ENCODE assay signal across 8 cellular contexts in the genomic region with DNA sequence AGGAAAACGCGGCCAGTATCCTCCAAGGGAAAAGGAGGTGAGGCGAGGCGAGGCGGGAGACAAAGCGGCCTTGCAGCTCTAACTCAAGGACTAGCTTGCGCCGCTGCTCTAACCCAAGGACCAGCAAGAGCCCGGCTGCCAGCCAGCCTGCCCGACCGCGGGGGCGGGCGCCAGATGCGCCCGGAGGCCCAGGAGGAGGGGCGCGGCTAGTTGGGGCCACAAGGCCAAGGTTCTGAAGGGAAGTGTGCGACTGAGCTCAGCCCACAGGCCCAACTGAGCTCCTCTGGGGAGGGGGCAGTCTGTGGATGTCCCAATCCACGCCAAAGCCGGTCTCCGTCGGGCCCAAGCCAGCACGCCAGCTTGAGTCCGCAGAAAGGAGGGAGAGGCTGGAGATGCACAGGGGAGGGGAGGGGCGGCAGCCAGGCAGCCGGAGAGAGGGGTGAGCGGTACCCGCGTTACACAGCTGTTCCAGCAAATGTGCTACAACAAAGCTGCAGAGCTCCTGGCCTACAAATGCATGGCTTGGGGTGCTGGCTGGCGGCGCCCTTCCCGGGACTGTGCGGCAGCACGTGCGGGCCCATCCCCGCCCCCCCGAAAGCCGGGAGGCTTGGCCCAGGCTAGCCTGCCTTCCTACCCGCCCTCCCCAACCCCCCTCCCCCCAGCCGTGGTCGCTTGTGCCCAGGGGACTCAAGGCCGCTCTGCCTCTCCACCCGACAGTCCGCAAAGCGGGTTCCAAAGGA. TPM values are rescaled to one million over a fixed set of nuclear protein-coding genes. Genes with fewer than 3 reads are reported as not detected.
DNase-seq lines count a peak whose midpoint lies in the region; ATAC-seq and TF ChIP-seq lines count a peak whose summit lies in the region.

No MANE protein-coding gene starts in this region.

- no peaks in the 10 kb centered on the region for H3K27me3 ChIP-seq in Karpas-422 (ENCODE audit: low read length)
- H3K27me3 ChIP-seq in esophagus muscularis mucosa = no peaks in the 10 kb centered on the region
- no peaks in the 10 kb centered on the region for H3K27me3 ChIP-seq in muscle layer of duodenum (ENCODE audit: low read depth, low read length)
- H3K27me3 ChIP-seq in thyroid gland = no peaks in the 10 kb centered on the region

- peak overlapping the region; percentile 81 for H3K4me3 Mint-ChIP-seq in activated CD4-positive, alpha-beta memory T cell treated with anti-CD3 and anti-CD28 coated beads for 36 hours

- CTCF ChIA-PET in activated CD4-positive, alpha-beta memory T cell treated with anti-CD3 and anti-CD28 coated beads for 36 hours (lab: Charles Lee) = no interaction called here

- DNase-seq in DMS53 treated with DMSO at 0.1 percent for 48 hours (lab: John Stamatoyannopoulos, UW; ENCODE audit: unreplicated experiment) (peak; percentile 9), Karpas-422 (peak; percentile 50), esophagus muscularis mucosa (ENCODE audit: extremely low spot score) (no peak), thyroid gland (peak; percentile 66 to 70), NOMO-1 treated with DMSO at 0.1 percent for 48 hours (lab: John Stamatoyannopoulos, UW; ENCODE audit: unreplicated experiment) (no peak)
- DNase-seq in activated CD4-positive, alpha-beta memory T cell treated with anti-CD3 and anti-CD28 coated beads for 36 hours = peak; percentile 18

- H3K4me3 ChIP-seq in Karpas-422 (ENCODE audit: low read length) (peak overlapping the region; percentile 76), esophagus muscularis mucosa (peak overlapping the region; percentile 68 to 85 (median 73)), muscle layer of duodenum (ENCODE audit: low read depth in 1 of 2, low read length in 2 of 2) (peak overlapping the region; percentile 61 to 71), thyroid gland (replicated peaks in 1 of 3) (peak overlapping the region; percentile 25 to 59 (median 52))

- peaks cover 27% of the 10 kb centered on the region for H3K4me1 ChIP-seq in Karpas-422 (ENCODE audit: low read length)
- H3K4me1 ChIP-seq in esophagus muscularis mucosa = peaks cover 14 to 43% (median 38%) of the 10 kb centered on the region in 4 donors
- peaks cover 7 to 28% of the 10 kb centered on the region in 2 donors for H3K4me1 ChIP-seq in muscle layer of duodenum (ENCODE audit: control insufficient read depth in 1 of 2, insufficient read depth in 2 of 2, low read length in 2 of 2)
- H3K4me1 ChIP-seq in thyroid gland = peaks cover 0 to 19% of the 10 kb centered on the region in 2 donors

- H3K27ac ChIP-seq in Karpas-422 (ENCODE audit: low read length) (no peak overlapping the region), esophagus muscularis mucosa (replicated peaks in 1 of 4) (peak overlapping the region; percentile 91 to 92 (median 92)), muscle layer of duodenum (ENCODE audit: low read length) (no peak overlapping the region), thyroid gland (peak overlapping the region; percentile 57 to 89 (median 86))

- peak overlapping the region; percentile 76 for H3K4me2 ChIP-seq in Karpas-422 (ENCODE audit: low read depth, low read length, poor library complexity, severe bottlenecking)

- no peaks in the 10 kb centered on the region for H3K27me3 Mint-ChIP-seq in activated CD4-positive, alpha-beta memory T cell treated with anti-CD3 and anti-CD28 coated beads for 36 hours

- no peaks in the 10 kb centered on the region for H3K36me3 Mint-ChIP-seq in activated CD4-positive, alpha-beta memory T cell treated with anti-CD3 and anti-CD28 coated beads for 36 hours

- H3K9me3 ChIP-seq in Karpas-422 (ENCODE audit: low read length) (no peaks in the 10 kb centered on the region), esophagus muscularis mucosa (no peaks in the 10 kb centered on the region), muscle layer of duodenum (ENCODE audit: control insufficient read depth in 1 of 2, low read length in 2 of 2) (no peaks in the 10 kb centered on the region), thyroid gland (no peaks in the 10 kb centered on the region)

- H3K27ac Mint-ChIP-seq in activated CD4-positive, alpha-beta memory T cell treated with anti-CD3 and anti-CD28 coated beads for 36 hours = no peak overlapping the region

- H3K9me2 ChIP-seq in Karpas-422 (replicated peaks; ENCODE audit: insufficient read depth, low read length) = no peaks in the 10 kb centered on the region

- intact Hi-C loops in activated CD4-positive, alpha-beta memory T cell treated with anti-CD3 and anti-CD28 coated beads for 36 hours (cut with micrococcal nuclease) = loop anchor here (1.0 to 10.0 kb wide), 4 partner anchors 190 to 830 kb away; partner anchors contain the start of genes MTMR8, ZC3H12B and ZC4H2
- intact Hi-C loops in esophagus muscularis mucosa (cut with DNase I) (loop anchor here (5.0 to 10.0 kb wide), 3 partner anchors 192 to 1330 kb away; partner anchors contain the start of genes LAS1L and MTMR8), thyroid gland (cut with DNase I) (no loop called here)

- POLR2A ChIA-PET in activated CD4-positive, alpha-beta memory T cell treated with anti-CD3 and anti-CD28 coated beads for 36 hours (lab: Charles Lee) = no interaction called here

- WGBS in esophagus muscularis mucosa = 41% methylated on average over 16 of the region's 46 CpGs
- WGBS in thyroid gland, 2 donors = 3 to 13% methylated on average over 8 to 16 of the region's 46 CpGs

- peak overlapping the region; percentile 78; the same call in 1 of the 2 replicates for H2AFZ ChIP-seq in Karpas-422 (ENCODE audit: low read length)

- peaks cover 48% of the 10 kb centered on the region for H3K79me2 ChIP-seq in Karpas-422 (ENCODE audit: low read length)

- H3K9me3 Mint-ChIP-seq in activated CD4-positive, alpha-beta memory T cell treated with anti-CD3 and anti-CD28 coated beads for 36 hours = no peaks in the 10 kb centered on the region

- no peaks in the 10 kb centered on the region for H4K20me1 ChIP-seq in Karpas-422 (ENCODE audit: insufficient read depth, low read depth, low read length)

- H3K36me3 ChIP-seq in Karpas-422 (ENCODE audit: insufficient read depth, low read length) (no peaks in the 10 kb centered on the region), esophagus muscularis mucosa (no peaks in the 10 kb centered on the region), muscle layer of duodenum (ENCODE audit: control insufficient read depth in 1 of 2, insufficient read depth in 2 of 2, low read length in 2 of 2) (no peaks in the 10 kb centered on the region), thyroid gland (no peaks in the 10 kb centered on the region)

- no peak for TF ChIP-seq CTCF in esophagus muscularis mucosa (IDR thresholded peaks at IDR 0.05)
- TF ChIP-seq CTCF in thyroid gland (IDR thresholded peaks at IDR 0.05) = no peak

- ATAC-seq in GM21515 (IDR thresholded peaks at IDR 0.05; ENCODE audit: unreplicated experiment) = peak; percentile 8

- TF ChIP-seq EP300 in esophagus muscularis mucosa (IDR thresholded peaks at IDR 0.05) = no peak

- H3K4me1 Mint-ChIP-seq in activated CD4-positive, alpha-beta memory T cell treated with anti-CD3 and anti-CD28 coated beads for 36 hours (ENCODE audit: low read depth) = peaks cover 7% of the 10 kb centered on the region

- H3K9ac ChIP-seq in Karpas-422 (ENCODE audit: low read length) = peak overlapping the region; percentile 80

- TF ChIP-seq POLR2A in esophagus muscularis mucosa (IDR thresholded peaks at IDR 0.05; ENCODE audit: low read depth) (no peak), thyroid gland (IDR thresholded peaks at IDR 0.05) (peak in 1 of 2 donors; percentile 10)

RNA-seq across cellular contexts. Expression of gene AMER1, which starts 0.6 kb away (rescaled TPM):
- total RNA-seq in Karpas-422 (2014; rRNA removed; shearing (Covaris generic); ENCODE audit: low replicate concordance) = 3.1 and 4.4 TPM in 2 replicates
- 1 to 10 TPM; 2.5 to 2.7 TPM for total RNA-seq in activated CD4-positive, alpha-beta memory T cell treated with anti-CD3 and anti-CD28 coated beads for 36 hours
- total RNA-seq in esophagus muscularis mucosa (1 to 10 TPM; 4.5 to 9.6 (median 7.3) TPM), thyroid gland (1 to 10 TPM; 3.2 to 6.9 (median 4.3) TPM)

RNA-seq across cellular contexts. Expression of gene ASB12, which starts 25.5 kb away (rescaled TPM):
- total RNA-seq in Karpas-422 (2014; rRNA removed; shearing (Covaris generic); ENCODE audit: low replicate concordance) = 0.41 and 0.51 TPM in 2 replicates
- not detected for total RNA-seq in activated CD4-positive, alpha-beta memory T cell treated with anti-CD3 and anti-CD28 coated beads for 36 hours
- not detected for total RNA-seq in esophagus muscularis mucosa
- total RNA-seq in thyroid gland = not detected

Comparison
In these comparisons a context has a peak if more than half of its experiments do, and no peak if none do; other contexts are left out.
1. DNase-seq: peak in DMS53 treated with DMSO at 0.1 percent for 48 hours (single experiment), Karpas-422 (single experiment), activated CD4-positive, alpha-beta memory T cell treated with anti-CD3 and anti-CD28 coated beads for 36 hours (single experiment) and thyroid gland (2 of 2); none in esophagus muscularis mucosa (single experiment) and NOMO-1 treated with DMSO at 0.1 percent for 48 hours (single experiment).
2. H3K27ac ChIP-seq: peak in esophagus muscularis mucosa (4 of 4) and thyroid gland (3 of 3); none in Karpas-422 (single experiment) and muscle layer of duodenum (single experiment).
3. Peak in every context shown above with its lines, with median percentiles within 50 percentile points of each other: H3K4me3 ChIP-seq.